ENCODE assay signal across 8 cellular contexts in the genomic region with DNA sequence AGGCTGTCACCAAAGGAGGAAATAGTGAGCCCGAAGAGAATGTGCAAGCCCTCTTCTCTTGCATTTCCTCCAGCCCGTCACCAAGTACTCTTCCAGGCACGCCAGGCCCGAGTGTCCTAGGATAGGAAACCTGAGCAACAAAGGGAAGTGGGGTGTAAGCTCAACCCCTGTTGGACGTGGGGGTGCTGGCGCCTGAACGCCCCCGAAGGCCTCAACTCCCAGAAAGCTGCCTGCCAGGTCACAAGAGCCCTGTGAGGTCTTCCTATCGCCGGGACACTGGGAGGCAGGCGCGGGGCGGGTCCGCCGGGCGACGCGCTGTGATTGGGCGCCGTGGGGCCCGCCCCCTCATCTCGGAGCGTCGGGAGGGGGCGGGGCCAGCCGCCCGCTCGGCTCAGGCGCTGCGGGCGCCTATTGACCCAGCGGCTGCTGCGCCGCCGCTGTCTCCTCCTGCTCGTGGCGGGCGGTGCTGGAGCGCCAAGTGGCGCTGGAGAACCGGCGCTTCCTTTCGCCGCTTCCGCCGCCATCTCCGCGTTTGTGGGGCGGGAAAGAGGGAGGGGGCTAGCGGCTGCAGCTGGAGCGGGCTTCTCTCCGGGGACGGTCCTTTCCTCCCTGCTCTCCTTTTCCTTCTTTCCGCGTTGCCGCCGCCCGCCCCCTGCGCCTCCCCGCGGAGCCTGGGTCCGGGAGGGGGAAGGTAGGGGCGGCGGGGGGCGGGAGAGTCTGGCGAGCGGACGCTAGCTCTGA. TPM values are rescaled to one million over a fixed set of nuclear protein-coding genes. Genes with fewer than 3 reads are reported as not detected.
DNase-seq lines count a peak whose midpoint lies in the region; ATAC-seq and TF ChIP-seq lines count a peak whose summit lies in the region.

No MANE protein-coding gene starts in this region.

- peaks cover 0 to 8% of the 10 kb centered on the region in 2 donors for H3K27me3 Mint-ChIP-seq in natural killer cell (ENCODE audit: low read depth in 2 of 2)

- intact Hi-C loops in natural killer cell (cut with micrococcal nuclease): loop anchor here (2.0 to 5.0 kb wide), 4 partner anchors 278 to 1307 kb away; partner anchors contain the start of genes FBXL17, FER and SLC25A46

- H3K4me1 ChIP-seq in KMS-11 (ENCODE audit: low read depth, poor library complexity, severe bottlenecking) (peaks cover 21% of the 10 kb centered on the region), fibroblast of lung (ENCODE audit: control insufficient read depth, extremely low read depth, insufficient read depth, low read length) (peaks cover 6% of the 10 kb centered on the region)

- peaks cover 3% of the 10 kb centered on the region; the same call in 1 of the 2 replicates for H4K20me1 ChIP-seq in KMS-11 (ENCODE audit: insufficient read depth)
- no peaks in the 10 kb centered on the region for H4K20me1 ChIP-seq in fibroblast of lung (ENCODE audit: control insufficient read depth, extremely low read depth, insufficient read depth, low read length)

- no peak for TF ChIP-seq CTCF in KMS-11 (conservative IDR thresholded peaks at IDR 0.05; ENCODE audit: low read depth, low read length)
- no peak for TF ChIP-seq CTCF in fibroblast of lung (conservative IDR thresholded peaks at IDR 0.05 in 1 of 2, IDR thresholded peaks at IDR 0.05 in 1 of 2; ENCODE audit: low read depth in 1 of 2, low read length in 2 of 2)
- TF ChIP-seq CTCF in natural killer cell (IDR thresholded peaks at IDR 0.05): peak; percentile 7

- ATAC-seq in GM21786 (IDR thresholded peaks at IDR 0.05; ENCODE audit: unreplicated experiment) (peak; percentile 71), natural killer cell (peak; percentile 79 to 92 (median 86))
- peak; percentile 85 for ATAC-seq in stimulated activated naive CD8-positive, alpha-beta T cell treated with anti-CD3 and anti-CD28 coated beads, Interleukin-15, Interleukin-2, amounts not matched to agents 100 U/mL and 50 U/mL, for 24 hours

- H3K4me2 ChIP-seq in KMS-11: peak overlapping the region; percentile 61
- peak overlapping the region; percentile 84 for H3K4me2 ChIP-seq in fibroblast of lung (ENCODE audit: extremely low read depth, insufficient read depth, low read length)

- H3K79me2 ChIP-seq in KMS-11 (ENCODE audit: insufficient read depth, low read depth) (peaks cover 44% of the 10 kb centered on the region), fibroblast of lung (ENCODE audit: control insufficient read depth, insufficient read depth, low read length) (peaks cover 28% of the 10 kb centered on the region)

- H2AFZ ChIP-seq in KMS-11 (ENCODE audit: low read depth): peak overlapping the region; percentile 73
- peak overlapping the region; percentile 99 for H2AFZ ChIP-seq in fibroblast of lung (ENCODE audit: low read length)

- no peaks in the 10 kb centered on the region for H3K36me3 Mint-ChIP-seq in natural killer cell

- peak overlapping the region; percentile 88 for H3K4me3 Mint-ChIP-seq in natural killer cell

- H3K9me3 ChIP-seq in fibroblast of lung (ENCODE audit: control insufficient read depth, insufficient read depth, low read depth, low read length): no peaks in the 10 kb centered on the region

- H3K4me3 ChIP-seq in KMS-11 (IDR thresholded peaks at IDR 0.05; ENCODE audit: insufficient read depth, low read depth, low read length) (no peak overlapping the region), fibroblast of lung (replicated peaks in 1 of 4; ENCODE audit: control extremely low read depth in 1 of 4, insufficient read depth in 1 of 4, low read depth in 3 of 4, low read length in 4 of 4) (peak overlapping the region; percentile 71 to 88 (median 80))

- H3K36me3 ChIP-seq in KMS-11 (ENCODE audit: insufficient read depth) (no peaks in the 10 kb centered on the region), fibroblast of lung (ENCODE audit: control insufficient read depth, insufficient read depth, low read length) (no peaks in the 10 kb centered on the region)

- H3K27ac ChIP-seq in KMS-11 (peak overlapping the region; percentile 74), fibroblast of lung (ENCODE audit: insufficient read depth, low read length) (peak overlapping the region; percentile 91)

- DNase-seq in Daoy (ENCODE audit: low read depth) (peak; percentile 94), RKO (ENCODE audit: low spot score) (peak; percentile 93), fibroblast of lung (ENCODE audit: low read depth in 2 of 2) (peak; percentile 85 to 86), natural killer cell (peak; percentile 78)
- peak; percentile 43 to 71 for DNase-seq in activated T-helper 1 cell treated with anti-CD3 and anti-CD28 coated beads, Interleukin-2, amount 50 U/mL, for 16 hours (ENCODE audit: low read depth in 1 of 2, low spot score in 1 of 2)
- DNase-seq in stimulated activated naive CD8-positive, alpha-beta T cell treated with anti-CD3 and anti-CD28 coated beads, Interleukin-15, Interleukin-2, amounts not matched to agents 100 U/mL and 50 U/mL, for 24 hours: peak; percentile 84

- H3K27me3 ChIP-seq in KMS-11 (ENCODE audit: insufficient read depth, low read depth) (no peaks in the 10 kb centered on the region), fibroblast of lung (ENCODE audit: control insufficient read depth, insufficient read depth, low read length) (no peaks in the 10 kb centered on the region)

- no peaks in the 10 kb centered on the region for H3K9me3 Mint-ChIP-seq in natural killer cell

- H3K27ac Mint-ChIP-seq in natural killer cell: peak overlapping the region; percentile 85 to 93

- H3K9ac ChIP-seq in KMS-11 (peak overlapping the region; percentile 90), fibroblast of lung (ENCODE audit: insufficient read depth, low read length) (peak overlapping the region; percentile 78)

- peaks cover 35 to 44% of the 10 kb centered on the region in 2 donors for H3K4me1 Mint-ChIP-seq in natural killer cell

RNA-seq across cellular contexts. Expression of gene MAN2A1, which starts 0.6 kb away (rescaled TPM):
- total RNA-seq in Daoy (2014; rRNA removed; shearing (Covaris generic)): 30.9 and 34.2 TPM in 2 replicates
- 48.0 and 70.5 TPM in 2 replicates for total RNA-seq in fibroblast of lung
- polyA plus RNA-seq in fibroblast of lung: 36.6 and 51.6 TPM in 2 replicates
- 26.3 and 38.4 TPM in 2 replicates for polyA plus RNA-seq in fibroblast of lung (2012)
- 8.6 and 8.9 TPM in 2 replicates for polyA minus RNA-seq in fibroblast of lung (ENCODE audit: low replicate concordance)
- total RNA-seq in natural killer cell: 10 to 100 TPM; 44.9 to 54.2 (median 50.7) TPM
